Comparison of ENCODE assay signal across 19 cellular contexts in the genomic region with DNA sequence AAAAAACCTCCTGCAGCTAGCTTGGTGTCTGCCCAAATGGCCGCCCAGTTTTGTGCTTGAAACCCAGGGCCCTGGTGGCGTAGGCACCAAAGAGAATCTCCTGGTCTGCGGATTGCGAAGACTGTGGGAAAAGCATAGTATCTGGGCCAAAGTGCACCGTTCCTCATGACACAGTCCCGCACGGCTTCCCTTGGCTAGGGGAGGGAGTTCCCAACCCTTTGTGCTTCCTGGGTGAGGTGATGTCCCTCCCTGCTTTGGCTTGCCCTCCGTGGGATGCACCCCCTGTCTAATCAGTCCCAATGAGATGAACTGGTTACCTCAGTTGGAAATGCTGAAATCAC.
A peak's percentile ranks its signal among the peaks of the same experiment; 100 is the strongest.
DNase-seq lines count a peak whose midpoint lies in the region; ATAC-seq and FAIRE-seq lines count a peak whose summit lies in the region.
"Had no signal": no experiment of that assay in that cellular context is flagged by ENCODE, and none has a peak within 500 bp of the region (broad histone marks: within the 10 kb centered on the region; RNA-seq: fewer than 3 reads in every experiment).

No MANE protein-coding gene starts in this region.

- H3K4me1 ChIP-seq in small intestine (ENCODE audit: control insufficient read depth in 2 of 2, insufficient read depth in 1 of 2, low read depth in 1 of 2, low read length in 1 of 2) = no peaks in the 10 kb centered on the region

- no peak for ATAC-seq in activated T-helper 17 cell treated with anti-CD3 and anti-CD28 coated beads, Interleukin-2, amount 50 U/mL, for 72 hours (replicated peaks)
- peak; percentile 42 for ATAC-seq in left colon

- H3K9me3 Mint-ChIP-seq in T-helper 2 cell treated with Interferon-gamma antibody and Interleukin-4, amounts not matched to agents 5 μg/mL and 100 μg/mL, for 36 hours = peaks cover 33% of the 10 kb centered on the region
- peaks cover 9% of the 10 kb centered on the region for H3K9me3 Mint-ChIP-seq in activated T-helper 17 cell treated with anti-CD3 and anti-CD28 coated beads, Interleukin-2, amount 50 U/mL, for 72 hours

- no peak overlapping the region for H3K27ac ChIP-seq in small intestine (ENCODE audit: low read depth in 1 of 2, low read length in 1 of 2)
- H3K27ac ChIP-seq: brain microvascular endothelial cell, HL-60, upper lobe of right lung had no signal

- no peak for DNase-seq in T-helper 2 cell treated with Interferon-gamma antibody and Interleukin-4, amounts not matched to agents 5 μg/mL and 100 μg/mL, for 36 hours (ENCODE audit: low spot score)
- DNase-seq in T-helper 2 cell = no peak
- DNase-seq in left colon = peak in 1 of 2 donors; percentile 10
- DNase-seq in small intestine = peak; percentile 55
- no peak for DNase-seq in NOMO-1 treated with DMSO at 0.1 percent for 48 hours (lab: John Stamatoyannopoulos, UW; ENCODE audit: unreplicated experiment)
- no peak for DNase-seq in SHP77 treated with DMSO at 0.1 percent for 48 hours (lab: John Stamatoyannopoulos, UW)
- DNase-seq in NCI-H510A (lab: John Stamatoyannopoulos, UW) = no peak
- DNase-seq: 8988T; activated CD4-positive, CD25-positive, alpha-beta regulatory T cell; activated CD8-positive, alpha-beta memory T cell treated with anti-CD3 and anti-CD28 coated beads, Interleukin-2, amount 50 U/mL, for 48 hours; brain microvascular endothelial cell; DMS79; stimulated activated CD4-positive, alpha-beta T cell treated with anti-CD3 and anti-CD28 coated beads, Interleukin-4, amount 100 ng/mL, for 4 hours had no signal

- H3K27me3 Mint-ChIP-seq in T-helper 2 cell treated with Interferon-gamma antibody and Interleukin-4, amounts not matched to agents 5 μg/mL and 100 μg/mL, for 36 hours (ENCODE audit: low read depth) = no peaks in the 10 kb centered on the region
- no peaks in the 10 kb centered on the region for H3K27me3 Mint-ChIP-seq in activated T-helper 17 cell treated with anti-CD3 and anti-CD28 coated beads, Interleukin-2, amount 50 U/mL, for 72 hours

- no peak for FAIRE-seq in small intestine (lab: Jason Lieb, UNC)
- FAIRE-seq: frontal cortex had no signal

- intact Hi-C loops in left colon (cut with DNase I, micrococcal nuclease) = no loop called here

- H3K27ac Mint-ChIP-seq in T-helper 2 cell treated with Interferon-gamma antibody and Interleukin-4, amounts not matched to agents 5 μg/mL and 100 μg/mL, for 36 hours = peak overlapping the region; percentile 67
- H3K27ac Mint-ChIP-seq in activated T-helper 17 cell treated with anti-CD3 and anti-CD28 coated beads, Interleukin-2, amount 50 U/mL, for 72 hours = no peak overlapping the region
- H3K27ac Mint-ChIP-seq: activated naive CD4-positive, alpha-beta T cell treated with anti-CD3 and anti-CD28 coated beads for 36 hours had no signal

- H3K27me3 ChIP-seq in small intestine (ENCODE audit: control insufficient read depth in 2 of 2, insufficient read depth in 2 of 2, low read length in 2 of 2) = no peaks in the 10 kb centered on the region
- H3K27me3 ChIP-seq: brain microvascular endothelial cell, upper lobe of right lung had no signal

- H3K9me3 ChIP-seq in small intestine (ENCODE audit: control insufficient read depth, low read depth) = no peaks in the 10 kb centered on the region
- H3K9me3 ChIP-seq: upper lobe of right lung had no signal

- no peak overlapping the region for H3K4me3 Mint-ChIP-seq in T-helper 2 cell treated with Interferon-gamma antibody and Interleukin-4, amounts not matched to agents 5 μg/mL and 100 μg/mL, for 36 hours
- peak overlapping the region; percentile 48 for H3K4me3 Mint-ChIP-seq in activated T-helper 17 cell treated with anti-CD3 and anti-CD28 coated beads, Interleukin-2, amount 50 U/mL, for 72 hours
- H3K4me3 Mint-ChIP-seq: activated naive CD4-positive, alpha-beta T cell treated with anti-CD3 and anti-CD28 coated beads for 36 hours had no signal

- no peak overlapping the region for H3K4me3 ChIP-seq in small intestine (ENCODE audit: low read depth in 1 of 2, low read length in 2 of 2)
- H3K4me3 ChIP-seq: lung had no signal

- 34 to 77% (median 51%) methylated on average over 8 of the region's 8 CpGs for WGBS in small intestine, 3 donors

- H3K36me3 ChIP-seq in small intestine (ENCODE audit: control insufficient read depth in 2 of 2, insufficient read depth in 2 of 2, low read length in 2 of 2) = no peaks in the 10 kb centered on the region
- H3K36me3 ChIP-seq: brain microvascular endothelial cell, upper lobe of right lung had no signal

- H3K36me3 Mint-ChIP-seq in T-helper 2 cell treated with Interferon-gamma antibody and Interleukin-4, amounts not matched to agents 5 μg/mL and 100 μg/mL, for 36 hours (ENCODE audit: low read depth) = peaks cover 31% of the 10 kb centered on the region
- H3K36me3 Mint-ChIP-seq in activated T-helper 17 cell treated with anti-CD3 and anti-CD28 coated beads, Interleukin-2, amount 50 U/mL, for 72 hours (ENCODE audit: low read depth) = no peaks in the 10 kb centered on the region

- peaks cover 10% of the 10 kb centered on the region for H3K4me1 Mint-ChIP-seq in T-helper 2 cell treated with Interferon-gamma antibody and Interleukin-4, amounts not matched to agents 5 μg/mL and 100 μg/mL, for 36 hours (ENCODE audit: low read depth)
- no peaks in the 10 kb centered on the region for H3K4me1 Mint-ChIP-seq in activated T-helper 17 cell treated with anti-CD3 and anti-CD28 coated beads, Interleukin-2, amount 50 U/mL, for 72 hours
